8 cellular contexts compared by ENCODE assay signal in the genomic region with DNA sequence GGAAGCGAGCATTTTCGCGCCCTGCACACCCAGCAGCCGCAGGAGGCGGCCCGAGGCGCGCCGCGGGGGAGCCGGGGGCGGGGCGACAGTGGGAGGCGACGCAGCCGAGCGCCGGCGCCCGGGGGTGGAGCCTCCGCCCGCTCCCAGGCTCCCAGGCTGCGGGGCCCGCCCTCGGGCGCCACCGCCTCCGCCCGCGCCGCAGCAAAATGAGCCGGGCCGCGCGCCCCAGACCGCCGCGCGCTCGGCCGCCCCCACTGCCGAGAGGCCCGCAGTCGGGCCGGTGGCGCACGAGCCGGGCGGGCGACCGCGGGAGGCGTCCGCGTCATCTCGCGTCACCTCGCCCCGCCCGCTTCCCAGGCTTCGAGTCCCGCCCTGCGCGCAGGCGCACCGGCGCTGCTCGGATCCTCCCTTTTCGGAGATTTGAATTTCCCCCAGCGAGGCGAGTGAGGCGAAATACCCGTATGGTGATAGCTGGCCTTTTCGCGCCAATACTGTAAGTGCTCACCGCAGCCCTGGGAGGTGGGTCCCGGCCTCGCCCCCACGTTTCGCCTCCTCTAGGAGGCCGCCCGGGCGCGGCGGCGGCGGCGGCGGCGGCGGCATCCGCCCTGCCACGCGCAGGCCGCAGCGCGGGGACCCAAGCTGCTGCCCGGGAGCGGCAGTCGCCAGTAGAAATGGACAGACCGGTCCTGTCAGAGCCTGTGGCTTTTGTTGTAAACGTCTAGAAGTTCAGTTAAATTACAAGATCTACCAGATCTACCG. TPM values are rescaled to one million over a fixed set of nuclear protein-coding genes. Genes with fewer than 3 reads are reported as not detected.
DNase-seq lines count a peak whose midpoint lies in the region; ATAC-seq, FAIRE-seq and TF ChIP-seq lines count a peak whose summit lies in the region.

A gene with protein sequence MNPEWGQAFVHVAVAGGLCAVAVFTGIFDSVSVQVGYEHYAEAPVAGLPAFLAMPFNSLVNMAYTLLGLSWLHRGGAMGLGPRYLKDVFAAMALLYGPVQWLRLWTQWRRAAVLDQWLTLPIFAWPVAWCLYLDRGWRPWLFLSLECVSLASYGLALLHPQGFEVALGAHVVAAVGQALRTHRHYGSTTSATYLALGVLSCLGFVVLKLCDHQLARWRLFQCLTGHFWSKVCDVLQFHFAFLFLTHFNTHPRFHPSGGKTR (plus strand): TSS at position 387 of the 759 bp plus-strand sequence. CDS start 9,309 bp downstream, outside the sequence.

- peak within 1 kb of the TSS; percentile 100 for H3K9ac ChIP-seq in HepG2 (ENCODE audit: insufficient read depth, low read depth, low read length)

- H3K9me3 ChIP-seq in HepG2 (ENCODE audit: low read length): no peaks in the 10 kb centered on the region

- peak within 1 kb of the TSS; percentile 100 for H3K27ac Mint-ChIP-seq in CD14-positive monocyte

- H3K36me3 Mint-ChIP-seq in CD14-positive monocyte: peaks cover under 1 to 7% of the 10 kb centered on the region in 2 donors

- H3K36me3 ChIP-seq in HepG2 (replicated peaks in 1 of 2; ENCODE audit: control insufficient read depth in 1 of 2, insufficient read depth in 2 of 2, low read length in 2 of 2): peaks cover 0 to 5% of the 10 kb centered on the region in 2 experiments; a peak in 2 of 5 replicates

- H3K4me1 ChIP-seq in HepG2 (ENCODE audit: insufficient read depth, low read length): peaks cover 46% of the 10 kb centered on the region

- H2AFZ ChIP-seq in HepG2 (ENCODE audit: low read length): no peak within 1 kb of the TSS

- 3% methylated on average over 6 of the region's 103 CpGs for WGBS in HepG2 (ENCODE audit: low lambda C conversion rate)

- peak within 1 kb of the TSS; percentile 99 to 100 for H3K4me3 Mint-ChIP-seq in CD14-positive monocyte

- TF ChIP-seq POLR2A in HepG2 (IDR thresholded peaks at IDR 0.05; ENCODE audit: insufficient read depth in 1 of 2, low read depth in 2 of 2, low read length in 2 of 2): peak in 1 of 2 experiments; percentile 48; a peak in 1 of 4 replicates

- TF ChIP-seq CTCF in CD14-positive monocyte (IDR thresholded peaks at IDR 0.05) (no peak), HepG2 (CRISPR knock-in tag; IDR thresholded peaks at IDR 0.05) (no peak)

- ATAC-seq in GM19438 (IDR thresholded peaks at IDR 0.05; ENCODE audit: low read depth, unreplicated experiment) (peak; percentile 46), HG03565 (IDR thresholded peaks at IDR 0.05; ENCODE audit: unreplicated experiment) (peak; percentile 43), HepG2 (peak; percentile 25)

- FAIRE-seq in HepG2 (lab: Jason Lieb, UNC): peak; percentile 76

- in situ Hi-C loops in HepG2 (cut with HindIII; ENCODE audit: extremely low pct_ligation_motif_present, low pct_unique_long_range_greater_than_20kb): loop anchor here (5.0 kb wide), 1 partner anchor 40 kb away; no protein-coding TSS in a partner anchor

- DNase-seq in CD14-positive monocyte (ENCODE audit: low spot score): peak; percentile 77
- DNase-seq in NCI-H69 (lab: John Stamatoyannopoulos, UW): peak; percentile 96
- peak; percentile 82 for DNase-seq in activated CD4-positive, alpha-beta T cell treated with anti-CD3 and anti-CD28 coated beads, Interleukin-2, amount 50 U/mL, for 1 hour
- peak; percentile 65 for DNase-seq in dedifferentiated amniotic fluid mesenchymal stem cell (ENCODE audit: extremely low spot score)
- DNase-seq in HepG2 (ENCODE audit: low spot score): peak; percentile 84
- DNase-seq in stimulated activated CD4-positive, alpha-beta T cell treated with anti-CD3 and anti-CD28 coated beads, Interleukin-2, amount 100 ng/mL, for 48 hours: peak; percentile 77 to 87

- CTCF ChIA-PET in HepG2 (lab: Yijun Ruan, JAX; ENCODE audit: low intra/inter-chr PET ratio, low total read pairs): no interaction called here

- TF ChIP-seq RAD21 in HepG2 (CRISPR knock-in tag; IDR thresholded peaks at IDR 0.05): no peak

- intact Hi-C loops in CD14-positive monocyte (cut with micrococcal nuclease): loop anchor here (5.0 kb wide), 2 partner anchors 35 to 40 kb away; no protein-coding TSS in a partner anchor
- intact Hi-C loops in HepG2 (cut with micrococcal nuclease; ENCODE audit: unreplicated experiment): loop anchor here (2.0 kb wide), 1 partner anchor 40 kb away; no protein-coding TSS in a partner anchor

- POLR2A ChIA-PET in HepG2 (lab: Yijun Ruan, JAX): interaction anchor here (1.4 to 6.3 kb wide), 3 partner anchors 37 to 45 kb away, joined by 4 to 54 read pairs (median 23); a partner anchor contains a TSS

- peaks cover 0 to 41% (median 0%) of the 10 kb centered on the region in 3 donors for H3K27me3 Mint-ChIP-seq in CD14-positive monocyte (ENCODE audit: low read depth in 3 of 3)

- peaks cover 21% of the 10 kb centered on the region for H4K20me1 ChIP-seq in HepG2 (ENCODE audit: insufficient read depth, low read length)

- H3K4me2 ChIP-seq in HepG2 (ENCODE audit: low read depth, low read length): peak within 1 kb of the TSS; percentile 80

- TF ChIP-seq EP300 in HepG2 (IDR thresholded peaks at IDR 0.05; ENCODE audit: low read depth in 2 of 2, low read length in 2 of 2) (no peak), HepG2 (CRISPR knock-in tag; IDR thresholded peaks at IDR 0.05; ENCODE audit: borderline replicate concordance) (no peak)

- peaks cover 42% of the 10 kb centered on the region for H3K4me1 Mint-ChIP-seq in CD14-positive monocyte

- BruUV-seq in HepG2 (replicated peaks; lab: Mats Ljungman, UMichigan): no TSS peak

- H3K79me2 ChIP-seq in HepG2 (ENCODE audit: insufficient read depth, low read length): peaks cover 41% of the 10 kb centered on the region

- H3K27me3 ChIP-seq in HepG2 (ENCODE audit: control insufficient read depth in 1 of 2, insufficient read depth in 2 of 2, low read length in 2 of 2): no peaks in the 10 kb centered on the region; a peak in 1 of 5 replicates

- peaks cover 0 to 21% (median 8%) of the 10 kb centered on the region in 7 donors for H3K9me3 Mint-ChIP-seq in CD14-positive monocyte

- peak within 1 kb of the TSS; percentile 85 to 90 (median 89) for H3K4me3 ChIP-seq in HepG2 (replicated peaks in 1 of 3; ENCODE audit: insufficient read depth in 1 of 3, low read depth in 2 of 3, low read length in 3 of 3)

- H3K27ac ChIP-seq in HepG2 (ENCODE audit: extremely low read length, insufficient read depth, low read length): peak within 1 kb of the TSS; percentile 100

TF ChIP-seq in HepG2, 621 proteins besides CTCF, POLR2A, EP300 and RAD21 (continues in another document):
- TF ChIP-seq PAWR (CRISPR knock-in tag; IDR thresholded peaks at IDR 0.05; ENCODE audit: borderline replicate concordance) (no peak), XBP1 (CRISPR knock-in tag; IDR thresholded peaks at IDR 0.05) (no peak), THYN1 (CRISPR knock-in tag; IDR thresholded peaks at IDR 0.05; ENCODE audit: borderline replicate concordance, low read depth) (no peak), ZFX (CRISPR knock-in tag; IDR thresholded peaks at IDR 0.05; ENCODE audit: low read depth) (0 out of 2 replicates have a peak, but pooled peaks have one; percentile 0), KDM2A (CRISPR knock-in tag; IDR thresholded peaks at IDR 0.05; ENCODE audit: borderline replicate concordance, low read depth) (peak; percentile 37; the same call in 1 of the 2 replicates), POLR2G (IDR thresholded peaks at IDR 0.05; ENCODE audit: low read depth, low read length) (0 out of 2 replicates have a peak, but pooled peaks have one; percentile 37)
- TF ChIP-seq, protein P1, sequence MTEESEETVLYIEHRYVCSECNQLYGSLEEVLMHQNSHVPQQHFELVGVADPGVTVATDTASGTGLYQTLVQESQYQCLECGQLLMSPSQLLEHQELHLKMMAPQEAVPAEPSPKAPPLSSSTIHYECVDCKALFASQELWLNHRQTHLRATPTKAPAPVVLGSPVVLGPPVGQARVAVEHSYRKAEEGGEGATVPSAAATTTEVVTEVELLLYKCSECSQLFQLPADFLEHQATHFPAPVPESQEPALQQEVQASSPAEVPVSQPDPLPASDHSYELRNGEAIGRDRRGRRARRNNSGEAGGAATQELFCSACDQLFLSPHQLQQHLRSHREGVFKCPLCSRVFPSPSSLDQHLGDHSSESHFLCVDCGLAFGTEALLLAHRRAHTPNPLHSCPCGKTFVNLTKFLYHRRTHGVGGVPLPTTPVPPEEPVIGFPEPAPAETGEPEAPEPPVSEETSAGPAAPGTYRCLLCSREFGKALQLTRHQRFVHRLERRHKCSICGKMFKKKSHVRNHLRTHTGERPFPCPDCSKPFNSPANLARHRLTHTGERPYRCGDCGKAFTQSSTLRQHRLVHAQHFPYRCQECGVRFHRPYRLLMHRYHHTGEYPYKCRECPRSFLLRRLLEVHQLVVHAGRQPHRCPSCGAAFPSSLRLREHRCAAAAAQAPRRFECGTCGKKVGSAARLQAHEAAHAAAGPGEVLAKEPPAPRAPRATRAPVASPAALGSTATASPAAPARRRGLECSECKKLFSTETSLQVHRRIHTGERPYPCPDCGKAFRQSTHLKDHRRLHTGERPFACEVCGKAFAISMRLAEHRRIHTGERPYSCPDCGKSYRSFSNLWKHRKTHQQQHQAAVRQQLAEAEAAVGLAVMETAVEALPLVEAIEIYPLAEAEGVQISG (CRISPR knock-in tag; IDR thresholded peaks at IDR 0.05): 0 out of 2 replicates have a peak, but pooled peaks have one; percentile 0

RNA-seq across cellular contexts. Expression of the gene that starts here (rescaled TPM):
- 1 to 10 TPM; 2.8 to 4.9 TPM for polyA plus RNA-seq in CD14-positive monocyte
- 1.7 and 2.2 TPM in 2 replicates for total RNA-seq in HepG2 (2016; rRNA removed; fragmentation: Illumina TruSeq; extraction: Trizol)
- total RNA-seq in HepG2 (2016; cell fraction: cytosol; rRNA removed; fragmentation: Illumina TruSeq; extraction: Trizol; ENCODE audit: low read depth): 0.40 and 0.53 TPM in 2 replicates
- 2.0 and 3.2 TPM in 2 replicates for total RNA-seq in HepG2 (2016; cell fraction: insoluble cytoplasmic fraction; rRNA removed; fragmentation: Illumina TruSeq; extraction: Trizol)
- 1.1 and 1.3 TPM in 2 replicates for total RNA-seq in HepG2 (2016; cell fraction: membrane; rRNA removed; fragmentation: Illumina TruSeq; extraction: Trizol)
- 2.5 and 3.6 TPM in 2 replicates for total RNA-seq in HepG2 (2016; cell fraction: nucleus; rRNA removed; fragmentation: Illumina TruSeq; extraction: Trizol)
- 6.2 and 6.7 TPM in 2 replicates for polyA plus RNA-seq in HepG2 (2011; rRNA removed)
- 7.0 and 11.0 TPM in 2 replicates for polyA plus RNA-seq in HepG2 (2011; cell fraction: cytosol; rRNA removed)
- polyA plus RNA-seq in HepG2 (2011; cell fraction: nucleus; rRNA removed): 4.7 and 4.8 TPM in 2 replicates
- 5.0 and 5.4 TPM in 2 replicates for polyA plus RNA-seq in HepG2 (2012)
- 0.63 and 0.91 TPM in 2 replicates for polyA plus RNA-seq in HepG2 (2016; cell fraction: cytosol; fragmentation: Illumina TruSeq; extraction: Trizol; ENCODE audit: low read depth)
- polyA plus RNA-seq in HepG2 (2016; cell fraction: insoluble cytoplasmic fraction; fragmentation: Illumina TruSeq; extraction: Trizol; ENCODE audit: low read depth): 1.3 and 2.0 TPM in 2 replicates
- polyA plus RNA-seq in HepG2 (2016; cell fraction: membrane; fragmentation: Illumina TruSeq; extraction: Trizol; ENCODE audit: low read depth): 0.69 and 1.2 TPM in 2 replicates
- 3.0 and 3.8 TPM in 2 replicates for polyA plus RNA-seq in HepG2 (2016; cell fraction: nucleus; fragmentation: Illumina TruSeq; extraction: Trizol; ENCODE audit: insufficient read depth, low read depth)
- 9.2 and 13.1 TPM in 2 replicates for polyA minus RNA-seq in HepG2 (2011; rRNA and poly(A)+ RNA removed; ENCODE audit: low replicate concordance)
- polyA minus RNA-seq in HepG2 (2011; cell fraction: cytosol; rRNA and poly(A)+ RNA removed): 3.5 and 3.7 TPM in 2 replicates
- polyA minus RNA-seq in HepG2 (2011; cell fraction: nucleus; rRNA and poly(A)+ RNA removed): 1.4 and 3.5 TPM in 2 replicates

Comparison
In these comparisons a context has a peak if more than half of its experiments do, and no peak if none do; other contexts are left out.
1. Peak in every context shown above with its lines: DNase-seq, ATAC-seq, H3K4me3 ChIP-seq and H3K27ac ChIP-seq.